In the genomic region with DNA sequence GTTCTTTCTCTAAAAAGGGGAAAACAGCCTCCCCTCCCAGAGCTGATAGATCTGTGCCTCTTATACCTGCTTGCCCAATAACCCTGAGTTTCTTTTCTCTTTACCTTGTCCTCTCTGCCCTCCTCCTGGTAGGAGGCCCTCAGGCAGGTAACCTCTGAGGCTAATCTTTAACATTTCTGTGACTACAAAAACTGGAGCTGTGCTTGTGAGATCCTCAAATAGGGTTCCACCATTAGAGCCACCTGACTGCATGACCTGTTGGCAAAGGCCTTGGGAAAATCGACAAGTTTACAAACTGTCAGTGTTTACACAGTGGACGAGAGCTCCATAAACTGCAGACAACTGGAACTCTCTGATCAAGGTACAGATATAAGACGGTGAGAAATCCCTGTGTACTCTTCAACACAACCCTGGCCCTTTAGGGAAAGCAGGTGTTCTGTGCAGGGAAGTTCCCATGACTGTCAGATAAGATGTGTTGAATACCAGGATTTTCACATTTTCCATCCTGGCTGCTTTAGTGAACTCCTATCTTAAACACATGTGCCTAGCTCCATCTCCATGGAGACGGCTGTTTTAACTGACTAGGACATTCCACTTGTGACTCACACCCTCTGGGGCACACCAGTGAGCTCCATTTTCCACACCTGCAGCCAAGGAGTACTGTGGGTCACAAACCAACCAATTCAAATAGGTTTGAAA, we compare ENCODE assay signal across 8 cellular contexts. TPM values are rescaled to one million over a fixed set of nuclear protein-coding genes. Genes with fewer than 3 reads are reported as not detected.
DNase-seq lines count a peak whose midpoint lies in the region; ATAC-seq and TF ChIP-seq lines count a peak whose summit lies in the region.

No MANE protein-coding gene starts in this region.

- DNase-seq in Right ventricle myocardium inferior (ENCODE audit: missing footprints) (no peak), cardiac septum (ENCODE audit: low spot score) (no peak), amniotic stem cell (lab: John Stamatoyannopoulos, UW) (peak; percentile 96), kidney epithelial cell (ENCODE audit: low read depth) (peak; percentile 97), NCI-H187 (lab: John Stamatoyannopoulos, UW) (no peak)

- ATAC-seq in Right ventricle myocardium inferior: peak; percentile 39
- no peak for ATAC-seq in GM18520 (IDR thresholded peaks at IDR 0.05; ENCODE audit: unreplicated experiment)
- ATAC-seq in HG02840 (IDR thresholded peaks at IDR 0.05; ENCODE audit: low FRiP score, unreplicated experiment): no peak

- peak overlapping the region; percentile 92 for H3K27ac Mint-ChIP-seq in stimulated activated naive CD8-positive, alpha-beta T cell treated with anti-CD3 and anti-CD28 coated beads, Interleukin-15, Interleukin-2, amounts not matched to agents 100 ng/mL and 50 ng/mL, for 24 hours

- intact Hi-C loops in Right ventricle myocardium inferior (cut with DNase I): no loop called here
- intact Hi-C loops in cardiac septum (cut with DNase I): loop anchor here (5.0 kb wide), 1 partner anchor 50 kb away; no protein-coding TSS in a partner anchor

- H3K36me3 ChIP-seq in kidney epithelial cell (ENCODE audit: control insufficient read depth, insufficient read depth, low read length): peaks cover 2% of the 10 kb centered on the region

- H3K27me3 ChIP-seq in kidney epithelial cell (ENCODE audit: control insufficient read depth, insufficient read depth, low read length): no peaks in the 10 kb centered on the region

- peaks cover 70% of the 10 kb centered on the region for H3K36me3 Mint-ChIP-seq in stimulated activated naive CD8-positive, alpha-beta T cell treated with anti-CD3 and anti-CD28 coated beads, Interleukin-15, Interleukin-2, amounts not matched to agents 100 ng/mL and 50 ng/mL, for 24 hours (ENCODE audit: low read depth)

- peak overlapping the region; percentile 26 for H3K4me3 Mint-ChIP-seq in stimulated activated naive CD8-positive, alpha-beta T cell treated with anti-CD3 and anti-CD28 coated beads, Interleukin-15, Interleukin-2, amounts not matched to agents 100 ng/mL and 50 ng/mL, for 24 hours

- no peaks in the 10 kb centered on the region for H3K9me3 Mint-ChIP-seq in stimulated activated naive CD8-positive, alpha-beta T cell treated with anti-CD3 and anti-CD28 coated beads, Interleukin-15, Interleukin-2, amounts not matched to agents 100 ng/mL and 50 ng/mL, for 24 hours

- no peak overlapping the region for H3K4me3 ChIP-seq in kidney epithelial cell (ENCODE audit: low read depth, low read length)

- no peaks in the 10 kb centered on the region for H3K27me3 Mint-ChIP-seq in stimulated activated naive CD8-positive, alpha-beta T cell treated with anti-CD3 and anti-CD28 coated beads, Interleukin-15, Interleukin-2, amounts not matched to agents 100 ng/mL and 50 ng/mL, for 24 hours

- peaks cover 51% of the 10 kb centered on the region for H3K4me1 Mint-ChIP-seq in stimulated activated naive CD8-positive, alpha-beta T cell treated with anti-CD3 and anti-CD28 coated beads, Interleukin-15, Interleukin-2, amounts not matched to agents 100 ng/mL and 50 ng/mL, for 24 hours (ENCODE audit: low read depth)

- no peak for TF ChIP-seq CTCF in kidney epithelial cell (IDR thresholded peaks at IDR 0.05; ENCODE audit: insufficient read depth, low read length, poor library complexity, severe bottlenecking)

RNA-seq across cellular contexts. Expression of a gene that starts 38.3 kb away (rescaled TPM):
- total RNA-seq in Right ventricle myocardium inferior (49.3 TPM), cardiac septum (55.8 TPM), kidney epithelial cell (181 and 185 TPM in 2 replicates)

Comparison
In these comparisons a context has a peak if more than half of its experiments do, and no peak if none do; other contexts are left out.
1. DNase-seq: peak in amniotic stem cell (single experiment) and kidney epithelial cell (single experiment); none in Right ventricle myocardium inferior (single experiment), cardiac septum (single experiment) and NCI-H187 (0 of 2).